25 cellular contexts compared by ENCODE assay signal in the genomic region with DNA sequence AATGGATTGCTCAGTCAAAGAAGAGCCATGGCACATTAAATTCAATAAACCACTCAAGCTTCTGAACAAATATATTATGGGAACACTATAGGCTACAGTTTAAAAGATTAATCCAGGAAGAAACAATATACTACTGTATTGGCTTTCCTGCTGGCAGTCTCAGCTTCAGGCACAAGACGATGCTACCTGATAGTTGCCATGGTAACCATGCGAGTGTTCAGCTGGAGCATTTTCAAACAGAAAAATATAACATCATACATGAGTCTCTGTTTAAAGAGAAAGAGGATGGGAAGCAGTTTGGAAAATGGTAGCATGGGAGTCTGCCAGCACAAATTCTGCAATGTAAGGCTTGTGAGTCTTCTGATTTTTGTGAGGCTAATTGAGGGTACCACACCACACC.
DNase-seq lines count a peak whose midpoint lies in the region.
"Had no signal": no experiment of that assay in that cellular context is flagged by ENCODE, and none has a peak within 500 bp of the region (broad histone marks: within the 10 kb centered on the region; RNA-seq: fewer than 3 reads in every experiment).

No MANE protein-coding gene starts in this region.

- H3K56ac ChIP-seq in mesendoderm (ENCODE audit: low read length) = no peak overlapping the region

- H2BK15ac ChIP-seq in mesendoderm (replicated peaks; ENCODE audit: low read depth) = no peak overlapping the region

- H2AK5ac ChIP-seq in mesendoderm (ENCODE audit: low read length) = no peak overlapping the region

- H3K27me3 ChIP-seq in mesendoderm (ENCODE audit: insufficient read depth, low read length, poor library complexity) = no peaks in the 10 kb centered on the region
- H3K27me3 ChIP-seq: brain microvascular endothelial cell, colonic mucosa, left lung had no signal

- H3K4me1 ChIP-seq in mesendoderm (ENCODE audit: control insufficient read depth, low read depth, low read length) = peaks cover 4% of the 10 kb centered on the region
- H3K4me1 ChIP-seq: A549, colonic mucosa, left lung, SJSA1 had no signal

- H3K9ac ChIP-seq in mesendoderm (ENCODE audit: low read length) = no peak overlapping the region

- H4K8ac ChIP-seq in mesendoderm (ENCODE audit: low read depth, low read length) = no peak overlapping the region

- H3K27ac ChIP-seq in mesendoderm (ENCODE audit: low read depth, low read length) = no peak overlapping the region
- H3K27ac ChIP-seq: A549, brain microvascular endothelial cell, colonic mucosa, left lung, SJSA1, skin epidermis had no signal

- no peaks in the 10 kb centered on the region for H3K79me1 ChIP-seq in mesendoderm (ENCODE audit: low read length)

- no CpG with 5 or more reads among the region's 2 CpGs for WGBS in mesendoderm (ENCODE audit: extremely low coverage, insufficient coverage, low lambda C conversion rate)

- no peaks in the 10 kb centered on the region for H3K36me3 ChIP-seq in mesendoderm (ENCODE audit: control insufficient read depth, insufficient read depth, low read length)
- H3K36me3 ChIP-seq: brain microvascular endothelial cell, colonic mucosa, left lung, SJSA1 had no signal

- no peak overlapping the region for H2BK5ac ChIP-seq in mesendoderm (ENCODE audit: low read length)

- H3K4me2 ChIP-seq in mesendoderm (ENCODE audit: low read length) = no peak overlapping the region
- H3K4me2 ChIP-seq: A549 had no signal

- H4K5ac ChIP-seq in mesendoderm (ENCODE audit: low read length) = no peak overlapping the region

- no peak overlapping the region for H3K4ac ChIP-seq in mesendoderm (ENCODE audit: low read depth, low read length)

- no peak overlapping the region for H3K18ac ChIP-seq in mesendoderm (ENCODE audit: low read length)

- no peak overlapping the region for H3K23ac ChIP-seq in mesendoderm (ENCODE audit: low read length)

- no peak overlapping the region for H3K4me3 ChIP-seq in mesendoderm (ENCODE audit: low read length)
- H3K4me3 ChIP-seq: A549, colonic mucosa, left lung, SJSA1, skin epidermis had no signal

- DNase-seq in NCI-H1694 (lab: John Stamatoyannopoulos, UW) = peak; percentile 14
- DNase-seq in NCI-H1694 treated with DMSO at 0.1 percent for 48 hours (lab: John Stamatoyannopoulos, UW) = no peak
- peak; percentile 17 for DNase-seq in NCI-H1092 (lab: John Stamatoyannopoulos, UW)
- DNase-seq in NCI-H69 (lab: John Stamatoyannopoulos, UW) = peak; percentile 10
- peak; percentile 11 for DNase-seq in mesendoderm
- no peak for DNase-seq in D341Med (ENCODE audit: low spot score)
- no peak for DNase-seq in amniotic stem cell (lab: John Stamatoyannopoulos, UW)
- DNase-seq in T1000 (lab: John Stamatoyannopoulos, UW) = no peak
- DNase-seq: activated CD4-positive, alpha-beta T cell treated with anti-CD3 and anti-CD28 coated beads for 4 hours; activated naive CD4-positive, alpha-beta T cell; activated T-cell treated with anti-CD3 and anti-CD28 coated beads, Interleukin-2, amount 50 U/mL, for 48 hours; brain microvascular endothelial cell; colonic mucosa; effector memory CD8-positive, alpha-beta T cell; foreskin melanocyte; H9; left lung; naive B cell; NCI-H1048; NCI-H446 treated with DMSO at 0.1 percent for 48 hours; occipital lobe; stimulated activated CD4-positive, alpha-beta T cell treated with anti-CD3 and anti-CD28 coated beads, Interleukin-1b, Interleukin-23, amount 100 ng/mL, for 48 hours had no signal

- no peak overlapping the region for H2BK120ac ChIP-seq in mesendoderm (ENCODE audit: low read depth, low read length)

- H3K79me2 ChIP-seq in mesendoderm (ENCODE audit: control insufficient read depth, insufficient read depth, low read length) = no peaks in the 10 kb centered on the region

Comparison
In these comparisons a context has a peak if more than half of its experiments do, and no peak if none do; other contexts are left out.
1. DNase-seq: peak in NCI-H1694 (single experiment), NCI-H1092 (single experiment), NCI-H69 (single experiment) and mesendoderm (single experiment); none in NCI-H1694 treated with DMSO at 0.1 percent for 48 hours (single experiment), D341Med (single experiment), amniotic stem cell (single experiment) and T1000 (single experiment).